Comparison of ENCODE assay signal across 8 cellular contexts in genomic region chr10:30645340-30645827, GRCh38. TPM values are rescaled to one million over a fixed set of nuclear protein-coding genes. Genes with fewer than 3 reads are reported as not detected.
DNase-seq lines count a peak whose midpoint lies in the region; ATAC-seq lines count a peak whose summit lies in the region.

No MANE protein-coding gene starts in this region.

- H3K4me1 ChIP-seq in aorta (ENCODE audit: control insufficient read depth in 1 of 2, insufficient read depth in 2 of 2, low read length in 2 of 2): peaks cover 0 to 2% of the 10 kb centered on the region in 2 donors

- 3% methylated on average over 10 to 15 of the region's 15 CpGs for WGBS in aorta, 2 donors

- intact Hi-C loops in aorta (cut with DNase I): no loop called here

- DNase-seq in stimulated activated CD4-positive, alpha-beta T cell treated with anti-CD3 and anti-CD28 coated beads, Interleukin-1b, Interleukin-23, amount 100 ng/mL, for 48 hours: peak; percentile 29
- DNase-seq in stimulated activated CD4-positive, alpha-beta T cell treated with anti-CD3 and anti-CD28 coated beads, Interleukin-4, amount 100 ng/mL, for 4 hours: no peak
- DNase-seq in amniotic epithelial cell (ENCODE audit: low read depth) (peak; percentile 36), iPS-NIHi11 (ENCODE audit: low spot score) (peak; percentile 36), aorta (peak in 1 of 2 donors; percentile 55), NOMO-1 treated with DMSO at 0.1 percent for 48 hours (lab: John Stamatoyannopoulos, UW; ENCODE audit: unreplicated experiment) (no peak)

- no peak overlapping the region for H3K4me3 ChIP-seq in aorta (ENCODE audit: low read length in 2 of 2)

- H3K9me3 ChIP-seq in aorta (ENCODE audit: control insufficient read depth, low read length): no peaks in the 10 kb centered on the region

- no peaks in the 10 kb centered on the region for H3K36me3 ChIP-seq in aorta (ENCODE audit: control insufficient read depth in 1 of 2, insufficient read depth in 2 of 2, low read length in 1 of 2)

- H3K27me3 ChIP-seq in aorta (ENCODE audit: control insufficient read depth in 1 of 2, insufficient read depth in 2 of 2, low read length in 1 of 2): no peaks in the 10 kb centered on the region

- H3K27ac ChIP-seq in aorta (ENCODE audit: low read depth in 1 of 2, low read length in 2 of 2): peak overlapping the region in 1 of 2 donors; percentile 79

- ATAC-seq in aorta (ENCODE audit: low FRiP score): peak; percentile 67
- ATAC-seq in HG03442 (IDR thresholded peaks at IDR 0.05; ENCODE audit: unreplicated experiment): no peak
- ATAC-seq in HG02798 (IDR thresholded peaks at IDR 0.05; ENCODE audit: poor library complexity, unreplicated experiment): no peak

RNA-seq across cellular contexts. Expression of gene LYZL2, which starts 15.8 kb away (rescaled TPM):
- total RNA-seq in aorta: not detected
- not detected for polyA plus RNA-seq in aorta

Comparison
In these comparisons a context has a peak if more than half of its experiments do, and no peak if none do; other contexts are left out.
1. DNase-seq: peak in stimulated activated CD4-positive, alpha-beta T cell treated with anti-CD3 and anti-CD28 coated beads, Interleukin-1b, Interleukin-23, amount 100 ng/mL, for 48 hours (single experiment), amniotic epithelial cell (single experiment) and iPS-NIHi11 (single experiment); none in stimulated activated CD4-positive, alpha-beta T cell treated with anti-CD3 and anti-CD28 coated beads, Interleukin-4, amount 100 ng/mL, for 4 hours (0 of 2) and NOMO-1 treated with DMSO at 0.1 percent for 48 hours (single experiment).